1 cellular context compared by ENCODE assay signal in the genomic region with DNA sequence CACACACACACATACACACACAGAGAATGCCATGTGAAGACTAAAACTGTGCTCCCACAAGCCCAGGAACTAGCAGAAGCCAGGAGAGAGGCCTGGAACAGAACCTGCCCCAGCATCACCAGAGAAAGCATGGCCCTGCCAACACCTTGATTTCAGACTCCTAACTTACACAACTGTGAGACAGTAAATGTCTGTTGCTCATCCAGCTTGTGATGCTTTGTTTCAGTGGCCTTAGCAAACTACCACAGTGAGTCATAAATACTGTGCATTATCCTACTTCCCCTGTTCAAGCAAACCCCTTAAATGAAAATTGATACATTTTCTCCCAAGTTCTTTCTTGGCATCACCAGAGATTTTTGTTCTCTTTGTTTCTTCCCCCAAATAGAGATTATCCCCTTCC.
TF ChIP-seq lines count a peak whose summit lies in the region.

No MANE protein-coding gene starts in this region.

TF ChIP-seq in GM23338, 12 proteins besides CTCF, POLR2A, EP300 and RAD21 (continued from another document):
- no peak for TF ChIP-seq REST (IDR thresholded peaks at IDR 0.05; ENCODE audit: unreplicated experiment)
